Comparison of ENCODE assay signal across 21 cellular contexts in genomic region chr7:105037319-105037718, GRCh38. TPM values are rescaled to one million over a fixed set of nuclear protein-coding genes. Genes with fewer than 3 reads are reported as not detected.
DNase-seq lines count a peak whose midpoint lies in the region; ATAC-seq, FAIRE-seq and TF ChIP-seq lines count a peak whose summit lies in the region.
"Had no signal": no experiment of that assay in that cellular context is flagged by ENCODE, and none has a peak within 500 bp of the region (broad histone marks: within the 10 kb centered on the region; RNA-seq: fewer than 3 reads in every experiment).

No MANE protein-coding gene starts in this region.

- 88% methylated on average over 2 of the region's 2 CpGs for WGBS in HepG2 (ENCODE audit: low lambda C conversion rate)
- WGBS in right lobe of liver (ENCODE audit: insufficient coverage, low coverage, low lambda C conversion rate, missing lambda C conversion rate) = 32% methylated on average over 2 of the region's 2 CpGs

- H3K4me1 ChIP-seq in HepG2 (ENCODE audit: insufficient read depth, low read length) (no peaks in the 10 kb centered on the region), right lobe of liver (peaks cover 0 to 27% (median 5%) of the 10 kb centered on the region in 4 donors)

- ATAC-seq in HepG2 (no peak), right lobe of liver (no peak), T-helper 17 cell (no peak), memory B cell (ENCODE audit: low read depth) (no peak), HG03342 (IDR thresholded peaks at IDR 0.05; ENCODE audit: unreplicated experiment) (no peak), GM21447 (IDR thresholded peaks at IDR 0.05; ENCODE audit: unreplicated experiment) (no peak)

- H2AFZ ChIP-seq in HepG2 (ENCODE audit: low read length) = no peak overlapping the region

- H3K4me2 ChIP-seq in HepG2 (ENCODE audit: low read depth, low read length) = no peak overlapping the region

- H3K27ac ChIP-seq in HepG2 (ENCODE audit: extremely low read length, insufficient read depth, low read length) (no peak overlapping the region), right lobe of liver (no peak overlapping the region)
- H3K27ac ChIP-seq: RWPE1, thyroid gland had no signal

- H3K9me3 Mint-ChIP-seq in memory B cell = no peaks in the 10 kb centered on the region

- H3K9me3 ChIP-seq in HepG2 (ENCODE audit: low read length) (no peaks in the 10 kb centered on the region), right lobe of liver (no peaks in the 10 kb centered on the region), T-helper 17 cell (ENCODE audit: control insufficient read depth, low read length, poor library complexity, severe bottlenecking) (no peaks in the 10 kb centered on the region)
- H3K9me3 ChIP-seq: esophagus muscularis mucosa, thyroid gland had no signal

- no peak overlapping the region for H3K4me3 Mint-ChIP-seq in T-helper 17 cell
- H3K4me3 Mint-ChIP-seq in memory B cell = peak overlapping the region; percentile 32

- H3K36me3 ChIP-seq in HepG2 (replicated peaks in 1 of 2; ENCODE audit: control insufficient read depth in 1 of 2, insufficient read depth in 2 of 2, low read length in 2 of 2) (peaks cover 5 to 22% of the 10 kb centered on the region in 2 experiments), right lobe of liver (peaks cover 0 to 4% (median under 1%) of the 10 kb centered on the region in 4 donors)

- POLR2A ChIA-PET in HepG2 (lab: Yijun Ruan, JAX) = no interaction called here

- H3K27me3 Mint-ChIP-seq in T-helper 17 cell (no peaks in the 10 kb centered on the region), memory B cell (no peaks in the 10 kb centered on the region)

- TF ChIP-seq CTCF in HepG2 (CRISPR knock-in tag; IDR thresholded peaks at IDR 0.05) (no peak), right lobe of liver (IDR thresholded peaks at IDR 0.05) (no peak)

- H3K27me3 ChIP-seq in HepG2 (ENCODE audit: control insufficient read depth in 1 of 2, insufficient read depth in 2 of 2, low read length in 2 of 2) (no peaks in the 10 kb centered on the region), right lobe of liver (no peaks in the 10 kb centered on the region)
- H3K27me3 ChIP-seq: esophagus muscularis mucosa, thyroid gland had no signal

- DNase-seq in HepG2 (ENCODE audit: low spot score) (no peak), right lobe of liver (no peak), T-helper 17 cell (no peak), memory B cell (ENCODE audit: low spot score in 2 of 2) (no peak), T1000 (lab: John Stamatoyannopoulos, UW) (no peak), RCC 7860 (ENCODE audit: low spot score) (no peak)
- DNase-seq: activated naive CD4-positive, alpha-beta T cell; aorta; COR-L47; effector CD4-positive, alpha-beta T cell; HCEC 1CT; mesenchymal stem cell; NCI-H1105 treated with DMSO at 0.1 percent for 48 hours; NCI-H2081 treated with DMSO at 0.1 percent for 48 hours; posterior cingulate gyrus; thyroid gland had no signal

- no peak for TF ChIP-seq RAD21 in HepG2 (CRISPR knock-in tag; IDR thresholded peaks at IDR 0.05)

- peaks cover 79% of the 10 kb centered on the region for H4K20me1 ChIP-seq in HepG2 (ENCODE audit: insufficient read depth, low read length)

- FAIRE-seq in HepG2 (lab: Jason Lieb, UNC) (no peak), RCC 7860 (lab: Jason Lieb, UNC) (no peak)
- FAIRE-seq: GM18507 had no signal

- peaks cover 90% of the 10 kb centered on the region for H3K79me2 ChIP-seq in HepG2 (ENCODE audit: insufficient read depth, low read length)

- BruUV-seq in HepG2 (replicated peaks; lab: Mats Ljungman, UMichigan) = no TSS peak

- H3K36me3 Mint-ChIP-seq in T-helper 17 cell (ENCODE audit: low read depth) (peaks cover 3% of the 10 kb centered on the region), memory B cell (peaks cover 10% of the 10 kb centered on the region)

- CTCF ChIA-PET in HepG2 (lab: Yijun Ruan, JAX; ENCODE audit: low intra/inter-chr PET ratio, low total read pairs) = no interaction called here

- H3K27ac Mint-ChIP-seq in T-helper 17 cell (peak overlapping the region; percentile 76), memory B cell (peak overlapping the region; percentile 45)

- no peak overlapping the region for H3K9ac ChIP-seq in HepG2 (ENCODE audit: insufficient read depth, low read depth, low read length)

- intact Hi-C loops in HepG2 (cut with micrococcal nuclease; ENCODE audit: unreplicated experiment) = no loop called here
- intact Hi-C loops in right lobe of liver (cut with DNase I) = no loop called here

- no peak for TF ChIP-seq POLR2A in HepG2 (IDR thresholded peaks at IDR 0.05; ENCODE audit: insufficient read depth in 1 of 2, low read depth in 2 of 2, low read length in 2 of 2)
- no peak for TF ChIP-seq POLR2A in right lobe of liver (IDR thresholded peaks at IDR 0.05)

- in situ Hi-C loops in HepG2 (cut with HindIII; ENCODE audit: extremely low pct_ligation_motif_present, low pct_unique_long_range_greater_than_20kb) = no loop called here

- H3K4me1 Mint-ChIP-seq in T-helper 17 cell (peaks cover 37% of the 10 kb centered on the region), memory B cell (peaks cover 32% of the 10 kb centered on the region)

- no peak for TF ChIP-seq EP300 in HepG2 (IDR thresholded peaks at IDR 0.05; ENCODE audit: low read depth in 2 of 2, low read length in 2 of 2)
- TF ChIP-seq EP300 in HepG2 (CRISPR knock-in tag; IDR thresholded peaks at IDR 0.05; ENCODE audit: borderline replicate concordance) = no peak

- H3K4me3 ChIP-seq in HepG2 (replicated peaks in 1 of 3; ENCODE audit: insufficient read depth in 1 of 3, low read depth in 2 of 3, low read length in 3 of 3) (no peak overlapping the region), right lobe of liver (no peak overlapping the region)
- H3K4me3 ChIP-seq: esophagus muscularis mucosa, thyroid gland had no signal

TF ChIP-seq in HepG2, 621 proteins besides CTCF, POLR2A, EP300 and RAD21 (continues in another document):
- TF ChIP-seq RCOR2 (CRISPR knock-in tag; IDR thresholded peaks at IDR 0.05) (peak; percentile 64; the same call in 1 of the 2 replicates), POGZ (CRISPR knock-in tag; IDR thresholded peaks at IDR 0.05) (peak; percentile 80), RARA (CRISPR knock-in tag; IDR thresholded peaks at IDR 0.05) (peak; percentile 53; the same call in 1 of the 2 replicates), NR2C2 (CRISPR knock-in tag; IDR thresholded peaks at IDR 0.05; ENCODE audit: borderline replicate concordance) (peak; percentile 24; the same call in 1 of the 2 replicates), GABPB1 (CRISPR knock-in tag; IDR thresholded peaks at IDR 0.05) (no peak), ZNF280D (CRISPR knock-in tag; IDR thresholded peaks at IDR 0.05) (peak; percentile 93)

RNA-seq across cellular contexts. Expression of gene KMT2E, which starts 23.3 kb away (rescaled TPM):
- total RNA-seq in HepG2 (2016; rRNA removed; fragmentation: Illumina TruSeq; extraction: Trizol) (24.4 and 31.3 TPM in 2 replicates), right lobe of liver (10 to 100 TPM; 21.6 to 31.6 (median 25.3) TPM), T-helper 17 cell (100 to 1,000 TPM; 285 to 301 TPM)
- 33.8 and 35.5 TPM in 2 replicates for total RNA-seq in HepG2 (2016; cell fraction: cytosol; rRNA removed; fragmentation: Illumina TruSeq; extraction: Trizol; ENCODE audit: low read depth)
- total RNA-seq in HepG2 (2016; cell fraction: insoluble cytoplasmic fraction; rRNA removed; fragmentation: Illumina TruSeq; extraction: Trizol) = 22.1 and 28.1 TPM in 2 replicates
- total RNA-seq in HepG2 (2016; cell fraction: membrane; rRNA removed; fragmentation: Illumina TruSeq; extraction: Trizol) = 22.4 and 24.0 TPM in 2 replicates
- total RNA-seq in HepG2 (2016; cell fraction: nucleus; rRNA removed; fragmentation: Illumina TruSeq; extraction: Trizol) = 66.2 and 71.2 TPM in 2 replicates
- 6.3 and 7.2 TPM in 2 replicates for polyA plus RNA-seq in HepG2 (2011; rRNA removed)
- polyA plus RNA-seq in HepG2 (2011; cell fraction: cytosol; rRNA removed) = 4.4 and 6.3 TPM in 2 replicates
- polyA plus RNA-seq in HepG2 (2011; cell fraction: nucleus; rRNA removed) = 37.0 and 41.5 TPM in 2 replicates
- polyA plus RNA-seq in HepG2 (2012) = 22.0 and 24.0 TPM in 2 replicates
- 0.65 and 0.67 TPM in 2 replicates for polyA plus RNA-seq in HepG2 (2016; cell fraction: cytosol; fragmentation: Illumina TruSeq; extraction: Trizol; ENCODE audit: low read depth)
- polyA plus RNA-seq in HepG2 (2016; cell fraction: insoluble cytoplasmic fraction; fragmentation: Illumina TruSeq; extraction: Trizol; ENCODE audit: low read depth) = 15.4 and 16.5 TPM in 2 replicates
- polyA plus RNA-seq in HepG2 (2016; cell fraction: membrane; fragmentation: Illumina TruSeq; extraction: Trizol; ENCODE audit: low read depth) = 2.3 and 2.8 TPM in 2 replicates
- 36.9 and 42.5 TPM in 2 replicates for polyA plus RNA-seq in HepG2 (2016; cell fraction: nucleus; fragmentation: Illumina TruSeq; extraction: Trizol; ENCODE audit: insufficient read depth, low read depth)
- 34.9 and 41.2 TPM in 2 replicates for polyA minus RNA-seq in HepG2 (2011; rRNA and poly(A)+ RNA removed; ENCODE audit: low replicate concordance)
- 15.4 and 16.4 TPM in 2 replicates for polyA minus RNA-seq in HepG2 (2011; cell fraction: cytosol; rRNA and poly(A)+ RNA removed)
- 145 and 151 TPM in 2 replicates for polyA minus RNA-seq in HepG2 (2011; cell fraction: nucleus; rRNA and poly(A)+ RNA removed)
